8 cellular contexts compared by ENCODE assay signal in the genomic region with DNA sequence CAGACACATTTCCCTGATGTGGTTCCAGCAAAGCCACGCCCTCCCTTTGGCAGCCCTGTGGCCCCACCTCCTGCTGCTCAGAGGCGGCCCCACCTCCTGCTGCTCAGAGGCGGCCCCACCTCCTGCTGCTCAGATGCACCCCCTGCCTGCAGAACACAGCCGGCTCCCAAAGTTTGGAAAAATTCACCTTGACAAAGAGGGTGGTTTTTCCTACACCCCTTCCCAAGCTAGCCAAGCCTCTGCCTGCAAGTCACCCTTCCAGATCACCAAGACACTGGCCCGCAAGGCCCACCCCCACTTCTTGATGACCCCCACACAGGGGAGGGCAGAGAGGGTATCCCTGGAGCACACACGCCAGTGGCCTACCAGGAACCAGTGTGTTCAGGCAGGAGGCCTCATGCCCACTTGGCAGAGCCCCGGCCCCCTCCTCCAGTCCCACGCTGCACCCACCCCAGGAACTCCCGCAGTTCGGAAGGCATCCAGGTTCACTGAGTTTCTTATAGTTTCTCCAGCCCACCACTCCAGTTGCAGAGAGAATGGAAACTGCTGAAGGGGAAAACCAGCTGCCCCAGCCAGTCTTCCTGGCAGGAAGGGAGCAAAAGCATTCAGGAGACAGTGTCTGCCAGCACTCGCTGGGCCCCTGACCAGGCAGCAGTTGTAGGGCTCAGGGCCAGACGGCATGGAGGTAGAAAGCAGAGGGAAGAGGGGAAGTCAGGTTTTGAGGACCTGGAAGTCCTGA.
DNase-seq lines count a peak whose midpoint lies in the region; ATAC-seq lines count a peak whose summit lies in the region.

No MANE protein-coding gene starts in this region.

- ATAC-seq in GM21381 (IDR thresholded peaks at IDR 0.05; ENCODE audit: unreplicated experiment) = peak; percentile 54

- DNase-seq in AG08395 (ENCODE audit: low spot score) = peak; percentile 84
- DNase-seq in NCI-H226 = peak; percentile 74
- DNase-seq in activated CD4-positive, alpha-beta T cell treated with anti-CD3 and anti-CD28 coated beads, Interleukin-2, amount 50 U/mL, for 1 hour = peak; percentile 81
- peak; percentile 79 for DNase-seq in dedifferentiated amniotic fluid mesenchymal stem cell (ENCODE audit: extremely low spot score)
- peak; percentile 73 for DNase-seq in medulla oblongata (ENCODE audit: extremely low spot score)
- peak; percentile 41 for DNase-seq in stimulated activated CD8-positive, alpha-beta memory T cell treated with anti-CD3 and anti-CD28 coated beads, Interleukin-15, amount 100 ng/mL, for 24 hours (ENCODE audit: low read depth)
- no peak for DNase-seq in iPS-NIHi11 (ENCODE audit: low spot score)
